In the genomic region with DNA sequence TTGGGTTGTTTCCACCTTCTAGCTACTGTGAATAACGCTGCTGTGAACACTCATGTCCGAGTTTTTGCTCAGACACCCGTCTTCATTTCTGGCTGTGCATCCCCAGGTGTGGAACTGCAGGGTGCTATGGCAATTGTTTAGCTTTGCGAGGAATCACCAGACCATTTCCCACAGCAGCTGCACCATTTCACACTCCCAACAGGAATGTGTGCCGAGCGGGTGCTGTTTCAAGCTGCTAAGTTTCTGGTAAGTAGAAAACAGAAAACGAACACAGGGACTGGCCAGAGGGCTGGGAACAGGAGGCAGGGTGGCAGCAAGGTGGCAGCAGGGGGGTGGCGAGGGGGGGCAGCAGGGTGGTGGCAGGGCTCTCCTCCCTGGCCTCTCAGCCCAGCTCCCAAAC, we compare ENCODE assay signal across 5 cellular contexts.
DNase-seq lines count a peak whose midpoint lies in the region; ATAC-seq, FAIRE-seq and TF ChIP-seq lines count a peak whose summit lies in the region.
"Not testable (repeated sequence)": the region's sequence is repeated elsewhere in the genome, so short reads cannot be mapped to it uniquely, and the experiment has no call there.

No MANE protein-coding gene starts in this region.

- not testable (repeated sequence) for TF ChIP-seq POLR2A in sigmoid colon (IDR thresholded peaks at IDR 0.05); spleen (IDR thresholded peaks at IDR 0.05)

- H3K4me3 ChIP-seq in kidney (ENCODE audit: low read length in 2 of 2); sigmoid colon; spleen: not testable (repeated sequence)

- H3K4me1 ChIP-seq in kidney (ENCODE audit: control insufficient read depth in 1 of 2, insufficient read depth in 1 of 2, low read depth in 1 of 2, low read length in 2 of 2); sigmoid colon; spleen: not testable (repeated sequence)

- H3K36me3 ChIP-seq in kidney (ENCODE audit: control insufficient read depth in 1 of 2, insufficient read depth in 2 of 2, low read length in 2 of 2); sigmoid colon; spleen: not testable (repeated sequence)

- not testable (repeated sequence) for H3K9ac ChIP-seq in kidney (ENCODE audit: low read length in 2 of 2)

- WGBS in sigmoid colon, 2 donors = 88% methylated on average over 4 of the region's 8 CpGs
- 77 to 93% (median 82%) methylated on average over 3 to 4 of the region's 8 CpGs; no CpG with 5 or more reads in 1 of the 5 donors for WGBS in spleen, 5 donors

- ATAC-seq in sciatic nerve = not testable (repeated sequence)

- H3K27me3 ChIP-seq in sigmoid colon; spleen (replicated peaks in 1 of 7): not testable (repeated sequence)

- DNase-seq in kidney = peak; percentile 2
- peak in 6 of 10 donors; percentile 3 to 80 (median 36) for DNase-seq in posterior cingulate gyrus
- peak; percentile 22 for DNase-seq in sciatic nerve (ENCODE audit: low spot score)
- peak; percentile 10 for DNase-seq in sigmoid colon
- peak; percentile 10 for DNase-seq in spleen

- intact Hi-C loops in kidney (cut with DNase I); posterior cingulate gyrus (cut with DNase I); sciatic nerve (cut with DNase I); sigmoid colon (cut with DNase I); spleen (cut with DNase I; ENCODE audit: low total_unique reads): not testable (repeated sequence)

- FAIRE-seq in kidney (lab: Jason Lieb, UNC) = not testable (repeated sequence)

- H3K9me3 ChIP-seq in kidney (ENCODE audit: control insufficient read depth in 1 of 2, low read length in 2 of 2); sigmoid colon; spleen: not testable (repeated sequence)

- H3K27ac ChIP-seq in kidney (ENCODE audit: low read depth in 2 of 2, low read length in 2 of 2); sigmoid colon; spleen: not testable (repeated sequence)

- not testable (repeated sequence) for TF ChIP-seq CTCF in kidney (IDR thresholded peaks at IDR 0.05; ENCODE audit: borderline replicate concordance, extremely low read depth, insufficient read depth); sigmoid colon (IDR thresholded peaks at IDR 0.05); spleen (IDR thresholded peaks at IDR 0.05 in 8 of 11, conservative IDR thresholded peaks at IDR 0.05 in 3 of 11)

- TF ChIP-seq EP300 in sigmoid colon (IDR thresholded peaks at IDR 0.05) = not testable (repeated sequence)
